In the genomic region with DNA sequence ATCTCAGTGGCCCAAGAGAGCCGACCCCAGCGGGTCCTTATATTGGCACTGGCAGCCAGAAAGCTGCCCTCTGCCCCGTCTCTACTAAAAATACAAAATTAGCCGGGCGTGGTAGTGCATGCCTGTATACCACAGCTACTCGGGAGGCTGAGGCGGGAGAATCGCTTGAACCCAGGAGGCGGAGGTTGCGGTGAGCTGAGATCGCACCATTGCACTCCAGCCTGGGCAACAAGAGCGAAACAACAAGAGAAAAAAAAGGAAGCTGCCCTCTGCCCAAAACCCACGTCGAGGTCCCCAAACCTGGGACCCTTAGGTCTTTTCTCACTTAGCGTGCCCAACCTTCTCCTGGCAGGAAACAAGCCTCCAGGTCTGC, we compare ENCODE assay signal across 2 cellular contexts. TPM values are rescaled to one million over a fixed set of nuclear protein-coding genes. Genes with fewer than 3 reads are reported as not detected.
DNase-seq lines count a peak whose midpoint lies in the region; ATAC-seq and TF ChIP-seq lines count a peak whose summit lies in the region.
"Not testable (repeated sequence)": the region's sequence is repeated elsewhere in the genome, so short reads cannot be mapped to it uniquely, and the experiment has no call there.

No MANE protein-coding gene starts in this region.

- not testable (repeated sequence) for TF ChIP-seq CTCF in Panc1 (IDR thresholded peaks at IDR 0.05)

- DNase-seq in Panc1 (ENCODE audit: low read depth, low spot score): not testable (repeated sequence)

- H3K4me1 ChIP-seq in Panc1 (ENCODE audit: control insufficient read depth, insufficient read depth, low read length): not testable (repeated sequence)
- peaks cover 21 to 37% of the 10 kb centered on the region in 2 donors for H3K4me1 ChIP-seq in mucosa of rectum (ENCODE audit: control insufficient read depth in 2 of 2, insufficient read depth in 2 of 2, low read length in 2 of 2)

- ATAC-seq in Panc1: not testable (repeated sequence)

- intact Hi-C loops in Panc1 (cut with micrococcal nuclease; ENCODE audit: unreplicated experiment): not testable (repeated sequence)

- CTCF ChIA-PET in Panc1 (lab: Charles Lee): not testable (repeated sequence)

- H3K36me3 ChIP-seq in Panc1 (ENCODE audit: control insufficient read depth, insufficient read depth, low read length): not testable (repeated sequence)
- peaks cover 20 to 34% of the 10 kb centered on the region in 2 donors for H3K36me3 ChIP-seq in mucosa of rectum (ENCODE audit: control insufficient read depth in 2 of 2, insufficient read depth in 2 of 2, low read length in 2 of 2)

- H3K9me3 ChIP-seq in Panc1 (ENCODE audit: control insufficient read depth, insufficient read depth, low read depth, low read length); mucosa of rectum (ENCODE audit: control insufficient read depth in 2 of 2, low read length in 2 of 2): not testable (repeated sequence)

- H3K27ac ChIP-seq in Panc1 (ENCODE audit: low read length): peak overlapping the region; percentile 89
- H3K27ac ChIP-seq in mucosa of rectum (ENCODE audit: low read depth in 2 of 2, low read length in 2 of 2): peak overlapping the region; percentile 88 to 95

- not testable (repeated sequence) for H3K27me3 ChIP-seq in Panc1 (ENCODE audit: control insufficient read depth, insufficient read depth, low read length); mucosa of rectum (ENCODE audit: control insufficient read depth in 2 of 2, insufficient read depth in 2 of 2, low read length in 2 of 2)

- H3K4me3 ChIP-seq in Panc1 (ENCODE audit: low read depth in 2 of 2, low read length in 2 of 2) (peak overlapping the region; percentile 95), mucosa of rectum (ENCODE audit: low read length in 2 of 2) (peak overlapping the region; percentile 75 to 90)

- POLR2A ChIA-PET in Panc1 (lab: Charles Lee): not testable (repeated sequence)

- BruUV-seq in Panc1 (replicated peaks; lab: Mats Ljungman, UMichigan): not testable (repeated sequence)

- peak overlapping the region; percentile 82 to 84 for H3K9ac ChIP-seq in mucosa of rectum (ENCODE audit: low read depth in 1 of 2, low read length in 2 of 2)

- in situ Hi-C loops in Panc1 (cut with HindIII; ENCODE audit: low pct_unique_long_range_greater_than_20kb, low sequenced_read_pairs): not testable (repeated sequence)

RNA-seq across cellular contexts. Expression of a gene that starts 0.9 kb away (rescaled TPM):
- 100 TPM for total RNA-seq in Panc1 (2021; ENCODE audit: unreplicated experiment)
- polyA plus RNA-seq in Panc1 (2012; ENCODE audit: insufficient read length): 94.9 TPM

RNA-seq across cellular contexts. Expression of a gene that starts 20.6 kb away (rescaled TPM):
- total RNA-seq in Panc1 (2021; ENCODE audit: unreplicated experiment): 2.0 TPM
- 2.4 TPM for polyA plus RNA-seq in Panc1 (2012; ENCODE audit: insufficient read length)

RNA-seq across cellular contexts. Expression of a gene that starts 24.0 kb away (rescaled TPM):
- total RNA-seq in Panc1 (2021; ENCODE audit: unreplicated experiment): 47.4 TPM
- polyA plus RNA-seq in Panc1 (2012; ENCODE audit: insufficient read length): 18.7 TPM

RNA-seq across cellular contexts. Expression of a gene that starts 42.3 kb away (rescaled TPM):
- total RNA-seq in Panc1 (2021; ENCODE audit: unreplicated experiment): not detected
- polyA plus RNA-seq in Panc1 (2012; ENCODE audit: insufficient read length): not detected

RNA-seq across cellular contexts. Expression of a gene that starts 51.7 kb away (rescaled TPM):
- total RNA-seq in Panc1 (2021; ENCODE audit: unreplicated experiment): 0.15 TPM
- 0.21 TPM for polyA plus RNA-seq in Panc1 (2012; ENCODE audit: insufficient read length)
